Comparison of ENCODE assay signal across 11 cellular contexts in genomic region chr12:53483225-53483978, GRCh38. TPM values are rescaled to one million over a fixed set of nuclear protein-coding genes. Genes with fewer than 3 reads are reported as not detected.
DNase-seq lines count a peak whose midpoint lies in the region; TF ChIP-seq lines count a peak whose summit lies in the region.
"Had no signal": no experiment of that assay in that cellular context is flagged by ENCODE, and none has a peak within 500 bp of the region (broad histone marks: within the 10 kb centered on the region; RNA-seq: fewer than 3 reads in every experiment).

No MANE protein-coding gene starts in this region.

- H3K27me3 Mint-ChIP-seq in activated CD4-positive, alpha-beta T cell treated with anti-CD3 and anti-CD28 coated beads, Interleukin-2, amount 10 ng/mL, durations not matched to agents 7 days and 5 days = no peaks in the 10 kb centered on the region
- peaks cover 7% of the 10 kb centered on the region for H3K27me3 Mint-ChIP-seq in glutamatergic neuron (ENCODE audit: unreplicated experiment)

- H3K4me1 ChIP-seq in sigmoid colon = peaks cover 0 to 8% (median 1%) of the 10 kb centered on the region in 4 donors
- no peaks in the 10 kb centered on the region for H3K4me1 ChIP-seq in effector memory CD4-positive, alpha-beta T cell (ENCODE audit: control insufficient read depth, insufficient read depth, low read length, poor library complexity, severe bottlenecking)
- H3K4me1 ChIP-seq: BE2C had no signal

- H3K4me3 Mint-ChIP-seq in activated CD4-positive, alpha-beta T cell treated with anti-CD3 and anti-CD28 coated beads, Interleukin-2, amount 10 ng/mL, durations not matched to agents 7 days and 5 days = no peak overlapping the region
- H3K4me3 Mint-ChIP-seq in glutamatergic neuron (ENCODE audit: unreplicated experiment) = no peak overlapping the region

- no peaks in the 10 kb centered on the region for H3K9me3 Mint-ChIP-seq in activated CD4-positive, alpha-beta T cell treated with anti-CD3 and anti-CD28 coated beads, Interleukin-2, amount 10 ng/mL, durations not matched to agents 7 days and 5 days
- peaks cover 11% of the 10 kb centered on the region for H3K9me3 Mint-ChIP-seq in glutamatergic neuron (ENCODE audit: unreplicated experiment)

- H3K4me1 Mint-ChIP-seq in activated CD4-positive, alpha-beta T cell treated with anti-CD3 and anti-CD28 coated beads, Interleukin-2, amount 10 ng/mL, durations not matched to agents 7 days and 5 days = no peaks in the 10 kb centered on the region
- H3K4me1 Mint-ChIP-seq in glutamatergic neuron (ENCODE audit: low read depth, unreplicated experiment) = no peaks in the 10 kb centered on the region

- H3K36me3 ChIP-seq in sigmoid colon = peaks cover 12 to 98% (median 53%) of the 10 kb centered on the region in 4 donors
- peaks cover 64% of the 10 kb centered on the region for H3K36me3 ChIP-seq in effector memory CD4-positive, alpha-beta T cell (ENCODE audit: control insufficient read depth, insufficient read depth, low read length)

- TF ChIP-seq EP300 in sigmoid colon (IDR thresholded peaks at IDR 0.05) = no peak

- POLR2A ChIA-PET in activated CD4-positive, alpha-beta T cell treated with anti-CD3 and anti-CD28 coated beads, Interleukin-2, amount 10 ng/mL, durations not matched to agents 7 days and 5 days (lab: Charles Lee) = interaction anchor here (1.4 kb wide), 1 partner anchor 18 kb away, joined by 3 read pairs; the partner anchor contains the start of gene TARBP2
- POLR2A ChIA-PET in RWPE1 (lab: Yijun Ruan, JAX; ENCODE audit: low non-redundant PET) = interaction anchor here (0.6 to 0.8 kb wide), 2 partner anchors 10 to 17 kb away, joined by 3 read pairs; no protein-coding TSS in a partner anchor

- TF ChIP-seq POLR2A in sigmoid colon (IDR thresholded peaks at IDR 0.05) = no peak

- 37 to 69% methylated on average over 9 of the region's 9 CpGs for WGBS in sigmoid colon, 2 donors

- intact Hi-C loops in sigmoid colon (cut with DNase I) = no loop called here

- H3K27ac ChIP-seq in RWPE1 (peak overlapping the region; percentile 70), sigmoid colon (no peak overlapping the region)
- H3K27ac ChIP-seq in effector memory CD4-positive, alpha-beta T cell (ENCODE audit: insufficient read depth, low read length, poor library complexity, severe bottlenecking) = no peak overlapping the region

- TF ChIP-seq CTCF in RWPE1 (conservative IDR thresholded peaks at IDR 0.05; ENCODE audit: low read depth) (no peak), glutamatergic neuron (IDR thresholded peaks at IDR 0.05; ENCODE audit: partially characterized antibody, unreplicated experiment) (no peak), sigmoid colon (IDR thresholded peaks at IDR 0.05) (no peak)

- H3K4me3 ChIP-seq in sigmoid colon = no peak overlapping the region
- no peak overlapping the region for H3K4me3 ChIP-seq in effector memory CD4-positive, alpha-beta T cell (ENCODE audit: insufficient read depth, low read depth, low read length, poor library complexity, severe bottlenecking)

- CTCF ChIA-PET in activated CD4-positive, alpha-beta T cell treated with anti-CD3 and anti-CD28 coated beads, Interleukin-2, amount 10 ng/mL, durations not matched to agents 7 days and 5 days (lab: Charles Lee) = interaction anchor here (1.5 to 1.6 kb wide), 2 partner anchors 16 to 39 kb away, joined by 3 to 4 read pairs; partner anchors contain the start of gene MAP3K12
- CTCF ChIA-PET in RWPE1 (lab: Yijun Ruan, JAX) = interaction anchor here (0.7 to 1.0 kb wide), 2 partner anchors 25 to 165 kb away, joined by 3 to 4 read pairs; no protein-coding TSS in a partner anchor

- peaks cover 45% of the 10 kb centered on the region for H3K36me3 Mint-ChIP-seq in activated CD4-positive, alpha-beta T cell treated with anti-CD3 and anti-CD28 coated beads, Interleukin-2, amount 10 ng/mL, durations not matched to agents 7 days and 5 days (ENCODE audit: low read depth)
- H3K36me3 Mint-ChIP-seq in glutamatergic neuron (ENCODE audit: unreplicated experiment) = peaks cover 4% of the 10 kb centered on the region

- H3K27ac Mint-ChIP-seq in activated CD4-positive, alpha-beta T cell treated with anti-CD3 and anti-CD28 coated beads, Interleukin-2, amount 10 ng/mL, durations not matched to agents 7 days and 5 days = peak overlapping the region; percentile 60
- H3K27ac Mint-ChIP-seq in glutamatergic neuron (ENCODE audit: unreplicated experiment) = peak overlapping the region; percentile 60

- H3K27me3 ChIP-seq in sigmoid colon = no peaks in the 10 kb centered on the region
- H3K27me3 ChIP-seq in effector memory CD4-positive, alpha-beta T cell (replicated peaks; ENCODE audit: control insufficient read depth, insufficient read depth, low read length, poor library complexity, severe bottlenecking) = no peaks in the 10 kb centered on the region
- H3K27me3 ChIP-seq: BE2C had no signal

- no peaks in the 10 kb centered on the region for H3K9me3 ChIP-seq in sigmoid colon
- H3K9me3 ChIP-seq in effector memory CD4-positive, alpha-beta T cell (ENCODE audit: control insufficient read depth, low read length) = no peaks in the 10 kb centered on the region
- H3K9me3 ChIP-seq: BE2C had no signal

- no peak for DNase-seq in activated CD4-positive, alpha-beta T cell treated with anti-CD3 and anti-CD28 coated beads, Interleukin-2, amount 10 ng/mL, durations not matched to agents 7 days and 5 days
- no peak for DNase-seq in activated CD4-positive, alpha-beta T cell treated with anti-CD3 and anti-CD28 coated beads for 4 hours
- DNase-seq in RWPE1 (ENCODE audit: low spot score) (no peak), glutamatergic neuron (no peak), sigmoid colon (peak; percentile 67), SHP77 treated with DMSO at 0.1 percent for 48 hours (lab: John Stamatoyannopoulos, UW) (no peak), NCI-H2029 (lab: John Stamatoyannopoulos, UW) (no peak)
- no peak for DNase-seq in effector memory CD4-positive, alpha-beta T cell
- DNase-seq: amniotic stem cell, BE2C, T1000 had no signal

RNA-seq across cellular contexts. Expression of gene MAP3K12, which starts 15.9 kb away (rescaled TPM):
- 10 to 100 TPM; 26.0 to 26.1 TPM for total RNA-seq in activated CD4-positive, alpha-beta T cell treated with anti-CD3 and anti-CD28 coated beads, Interleukin-2, amount 10 ng/mL, durations not matched to agents 7 days and 5 days
- total RNA-seq in glutamatergic neuron (ENCODE audit: unreplicated experiment) = 94.2 TPM
- 10 to 100 TPM; 18.5 to 27.4 (median 25.0) TPM for total RNA-seq in sigmoid colon
- 10 to 100 TPM in 1 of 3 donors, 1 to 10 TPM in 2; 1.6 to 10.1 (median 4.8) TPM for polyA plus RNA-seq in sigmoid colon

RNA-seq across cellular contexts. Expression of gene TARBP2, which starts 17.7 kb away (rescaled TPM):
- 10 to 100 TPM; 32.6 to 35.9 TPM for total RNA-seq in activated CD4-positive, alpha-beta T cell treated with anti-CD3 and anti-CD28 coated beads, Interleukin-2, amount 10 ng/mL, durations not matched to agents 7 days and 5 days
- total RNA-seq in glutamatergic neuron (ENCODE audit: unreplicated experiment) (49.0 TPM), sigmoid colon (10 to 100 TPM; 16.1 to 29.9 (median 19.4) TPM)
- polyA plus RNA-seq in sigmoid colon = 10 to 100 TPM; 16.2 to 29.4 (median 19.7) TPM

RNA-seq across cellular contexts. Expression of gene NPFF, which starts 23.9 kb away (rescaled TPM):
- total RNA-seq in activated CD4-positive, alpha-beta T cell treated with anti-CD3 and anti-CD28 coated beads, Interleukin-2, amount 10 ng/mL, durations not matched to agents 7 days and 5 days = not detected
- total RNA-seq in glutamatergic neuron (ENCODE audit: unreplicated experiment) (not detected), sigmoid colon (not detected)
- not detected for polyA plus RNA-seq in sigmoid colon

RNA-seq across cellular contexts. Expression of gene PCBP2, which starts 31.5 kb away (rescaled TPM):
- 100 to 1,000 TPM; 882 to 943 TPM for total RNA-seq in activated CD4-positive, alpha-beta T cell treated with anti-CD3 and anti-CD28 coated beads, Interleukin-2, amount 10 ng/mL, durations not matched to agents 7 days and 5 days
- total RNA-seq in glutamatergic neuron (ENCODE audit: unreplicated experiment) = 1,170 TPM
- total RNA-seq in sigmoid colon = 100 to 1,000 TPM; 397 to 661 (median 417) TPM
- 100 to 1,000 TPM; 333 to 455 (median 401) TPM for polyA plus RNA-seq in sigmoid colon

RNA-seq across cellular contexts. Expression of gene PRR13, which starts 41.9 kb away (rescaled TPM):
- total RNA-seq in activated CD4-positive, alpha-beta T cell treated with anti-CD3 and anti-CD28 coated beads, Interleukin-2, amount 10 ng/mL, durations not matched to agents 7 days and 5 days = 100 to 1,000 TPM; 223 to 229 TPM
- 105 TPM for total RNA-seq in glutamatergic neuron (ENCODE audit: unreplicated experiment)
- 10 to 100 TPM; 46.7 to 68.1 (median 55.1) TPM for total RNA-seq in sigmoid colon
- polyA plus RNA-seq in sigmoid colon = 100 to 1,000 TPM; 521 to 955 (median 870) TPM
